In the genomic region with DNA sequence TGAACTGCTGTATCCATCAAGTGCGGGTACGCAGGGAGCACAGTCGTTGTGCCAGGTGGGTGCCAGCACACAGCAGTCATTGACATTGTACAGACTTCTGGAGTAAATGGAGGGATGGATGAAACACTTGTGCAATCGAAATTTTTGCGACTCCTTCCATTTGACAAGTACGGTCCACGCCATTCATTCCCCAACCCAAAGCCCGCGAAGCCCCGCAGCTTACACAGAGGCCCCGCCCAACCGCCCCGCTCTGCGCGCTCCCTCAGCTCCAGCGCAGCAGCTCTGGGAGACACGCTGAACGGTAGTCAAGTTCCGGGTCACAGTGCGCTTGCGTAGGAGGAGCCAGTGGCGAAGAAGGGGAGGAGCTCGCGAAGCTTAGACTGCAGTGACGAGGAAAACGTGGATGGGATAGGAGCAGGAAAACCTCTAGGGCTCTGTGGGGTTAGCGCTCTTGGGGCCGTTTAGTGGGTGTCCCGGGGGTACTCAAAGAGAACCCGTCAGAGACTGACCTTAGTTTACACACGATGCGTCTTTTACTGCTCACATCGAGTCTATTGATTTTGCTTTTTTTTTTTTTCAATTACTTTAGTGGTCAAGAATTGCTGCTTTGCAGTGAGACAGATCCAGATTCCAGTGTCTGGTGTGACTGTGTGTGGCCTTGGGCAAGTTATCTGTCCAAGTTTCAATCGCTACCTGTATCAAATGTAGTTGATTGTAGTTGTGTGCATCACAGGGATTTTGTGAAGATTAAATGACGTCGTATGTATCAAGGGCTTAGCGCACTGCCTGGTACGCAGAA, we compare ENCODE assay signal across 1 cellular context.
TF ChIP-seq lines count a peak whose summit lies in the region.

No MANE protein-coding gene starts in this region.

TF ChIP-seq in HepG2, 621 proteins besides CTCF, POLR2A, EP300 and RAD21 (continued from another document and continues in another):
- TF ChIP-seq, protein P1, sequence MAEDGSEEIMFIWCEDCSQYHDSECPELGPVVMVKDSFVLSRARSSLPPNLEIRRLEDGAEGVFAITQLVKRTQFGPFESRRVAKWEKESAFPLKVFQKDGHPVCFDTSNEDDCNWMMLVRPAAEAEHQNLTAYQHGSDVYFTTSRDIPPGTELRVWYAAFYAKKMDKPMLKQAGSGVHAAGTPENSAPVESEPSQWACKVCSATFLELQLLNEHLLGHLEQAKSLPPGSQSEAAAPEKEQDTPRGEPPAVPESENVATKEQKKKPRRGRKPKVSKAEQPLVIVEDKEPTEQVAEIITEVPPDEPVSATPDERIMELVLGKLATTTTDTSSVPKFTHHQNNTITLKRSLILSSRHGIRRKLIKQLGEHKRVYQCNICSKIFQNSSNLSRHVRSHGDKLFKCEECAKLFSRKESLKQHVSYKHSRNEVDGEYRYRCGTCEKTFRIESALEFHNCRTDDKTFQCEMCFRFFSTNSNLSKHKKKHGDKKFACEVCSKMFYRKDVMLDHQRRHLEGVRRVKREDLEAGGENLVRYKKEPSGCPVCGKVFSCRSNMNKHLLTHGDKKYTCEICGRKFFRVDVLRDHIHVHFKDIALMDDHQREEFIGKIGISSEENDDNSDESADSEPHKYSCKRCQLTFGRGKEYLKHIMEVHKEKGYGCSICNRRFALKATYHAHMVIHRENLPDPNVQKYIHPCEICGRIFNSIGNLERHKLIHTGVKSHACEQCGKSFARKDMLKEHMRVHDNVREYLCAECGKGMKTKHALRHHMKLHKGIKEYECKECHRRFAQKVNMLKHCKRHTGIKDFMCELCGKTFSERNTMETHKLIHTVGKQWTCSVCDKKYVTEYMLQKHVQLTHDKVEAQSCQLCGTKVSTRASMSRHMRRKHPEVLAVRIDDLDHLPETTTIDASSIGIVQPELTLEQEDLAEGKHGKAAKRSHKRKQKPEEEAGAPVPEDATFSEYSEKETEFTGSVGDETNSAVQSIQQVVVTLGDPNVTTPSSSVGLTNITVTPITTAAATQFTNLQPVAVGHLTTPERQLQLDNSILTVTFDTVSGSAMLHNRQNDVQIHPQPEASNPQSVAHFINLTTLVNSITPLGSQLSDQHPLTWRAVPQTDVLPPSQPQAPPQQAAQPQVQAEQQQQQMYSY (CRISPR knock-in tag; IDR thresholded peaks at IDR 0.05) = peak; percentile 97
- no peak for TF ChIP-seq KMT2A (CRISPR knock-in tag; IDR thresholded peaks at IDR 0.05)
- no peak for TF ChIP-seq CEBPB (IDR thresholded peaks at IDR 0.05; ENCODE audit: borderline replicate concordance, low read depth, low read length)
- no peak for TF ChIP-seq RARG (CRISPR knock-in tag; IDR thresholded peaks at IDR 0.05; ENCODE audit: low read depth)
- TF ChIP-seq, protein P2, sequence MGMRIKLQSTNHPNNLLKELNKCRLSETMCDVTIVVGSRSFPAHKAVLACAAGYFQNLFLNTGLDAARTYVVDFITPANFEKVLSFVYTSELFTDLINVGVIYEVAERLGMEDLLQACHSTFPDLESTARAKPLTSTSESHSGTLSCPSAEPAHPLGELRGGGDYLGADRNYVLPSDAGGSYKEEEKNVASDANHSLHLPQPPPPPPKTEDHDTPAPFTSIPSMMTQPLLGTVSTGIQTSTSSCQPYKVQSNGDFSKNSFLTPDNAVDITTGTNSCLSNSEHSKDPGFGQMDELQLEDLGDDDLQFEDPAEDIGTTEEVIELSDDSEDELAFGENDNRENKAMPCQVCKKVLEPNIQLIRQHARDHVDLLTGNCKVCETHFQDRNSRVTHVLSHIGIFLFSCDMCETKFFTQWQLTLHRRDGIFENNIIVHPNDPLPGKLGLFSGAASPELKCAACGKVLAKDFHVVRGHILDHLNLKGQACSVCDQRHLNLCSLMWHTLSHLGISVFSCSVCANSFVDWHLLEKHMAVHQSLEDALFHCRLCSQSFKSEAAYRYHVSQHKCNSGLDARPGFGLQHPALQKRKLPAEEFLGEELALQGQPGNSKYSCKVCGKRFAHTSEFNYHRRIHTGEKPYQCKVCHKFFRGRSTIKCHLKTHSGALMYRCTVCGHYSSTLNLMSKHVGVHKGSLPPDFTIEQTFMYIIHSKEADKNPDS (CRISPR knock-in tag; IDR thresholded peaks at IDR 0.05) = no peak
- TF ChIP-seq NFE2L2 (IDR thresholded peaks at IDR 0.05; ENCODE audit: low read length) = no peak
- no peak for TF ChIP-seq FLYWCH1 (CRISPR knock-in tag; IDR thresholded peaks at IDR 0.05)
- no peak for TF ChIP-seq SUZ12 (IDR thresholded peaks at IDR 0.05; ENCODE audit: low read depth, low read length)
- 0 out of 2 replicates have a peak, but pooled peaks have one; percentile 24 for TF ChIP-seq ZNF788 (CRISPR knock-in tag; IDR thresholded peaks at IDR 0.05; ENCODE audit: borderline replicate concordance)
- no peak for TF ChIP-seq SSRP1 (CRISPR knock-in tag; IDR thresholded peaks at IDR 0.05)
- no peak for TF ChIP-seq TARDBP (CRISPR knock-in tag; IDR thresholded peaks at IDR 0.05)
- no peak for TF ChIP-seq ZNF3 (CRISPR knock-in tag; IDR thresholded peaks at IDR 0.05)
- TF ChIP-seq KAT8 (CRISPR knock-in tag; IDR thresholded peaks at IDR 0.05) = peak; percentile 93
- TF ChIP-seq RFXANK (CRISPR knock-in tag; IDR thresholded peaks at IDR 0.05) = no peak
- peak; percentile 45; the same call in 1 of the 2 replicates for TF ChIP-seq ZBTB7B (CRISPR knock-in tag; IDR thresholded peaks at IDR 0.05)
- no peak for TF ChIP-seq SMARCE1 (IDR thresholded peaks at IDR 0.05; ENCODE audit: borderline replicate concordance)
- no peak for TF ChIP-seq CENPT (CRISPR knock-in tag; IDR thresholded peaks at IDR 0.05; ENCODE audit: low read depth)
- TF ChIP-seq PAWR (CRISPR knock-in tag; IDR thresholded peaks at IDR 0.05; ENCODE audit: borderline replicate concordance) = no peak
- peak; percentile 17; the same call in 1 of the 2 replicates for TF ChIP-seq ZNF124 (CRISPR knock-in tag; IDR thresholded peaks at IDR 0.05)
- no peak for TF ChIP-seq SIX4 (CRISPR knock-in tag; IDR thresholded peaks at IDR 0.05)
- peak; percentile 55; the same call in 1 of the 2 replicates for TF ChIP-seq HOXA3 (CRISPR knock-in tag; IDR thresholded peaks at IDR 0.05)
- TF ChIP-seq ZFP41 (CRISPR knock-in tag; IDR thresholded peaks at IDR 0.05; ENCODE audit: borderline replicate concordance) = no peak
- peak; percentile 72 for TF ChIP-seq AGO1 (IDR thresholded peaks at IDR 0.05; ENCODE audit: low read depth, low read length, poor library complexity, severe bottlenecking)
- no peak for TF ChIP-seq HMG20B (CRISPR knock-in tag; conservative IDR thresholded peaks at IDR 0.05)
- TF ChIP-seq, protein P3, sequence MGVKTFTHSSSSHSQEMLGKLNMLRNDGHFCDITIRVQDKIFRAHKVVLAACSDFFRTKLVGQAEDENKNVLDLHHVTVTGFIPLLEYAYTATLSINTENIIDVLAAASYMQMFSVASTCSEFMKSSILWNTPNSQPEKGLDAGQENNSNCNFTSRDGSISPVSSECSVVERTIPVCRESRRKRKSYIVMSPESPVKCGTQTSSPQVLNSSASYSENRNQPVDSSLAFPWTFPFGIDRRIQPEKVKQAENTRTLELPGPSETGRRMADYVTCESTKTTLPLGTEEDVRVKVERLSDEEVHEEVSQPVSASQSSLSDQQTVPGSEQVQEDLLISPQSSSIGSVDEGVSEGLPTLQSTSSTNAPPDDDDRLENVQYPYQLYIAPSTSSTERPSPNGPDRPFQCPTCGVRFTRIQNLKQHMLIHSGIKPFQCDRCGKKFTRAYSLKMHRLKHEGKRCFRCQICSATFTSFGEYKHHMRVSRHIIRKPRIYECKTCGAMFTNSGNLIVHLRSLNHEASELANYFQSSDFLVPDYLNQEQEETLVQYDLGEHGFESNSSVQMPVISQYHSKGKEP (CRISPR knock-in tag; IDR thresholded peaks at IDR 0.05) = no peak
- TF ChIP-seq ZNF790 (CRISPR knock-in tag; IDR thresholded peaks at IDR 0.05; ENCODE audit: borderline replicate concordance) = no peak
- no peak for TF ChIP-seq MLLT10 (CRISPR knock-in tag; IDR thresholded peaks at IDR 0.05)
- TF ChIP-seq ZNF569 (CRISPR knock-in tag; IDR thresholded peaks at IDR 0.05; ENCODE audit: borderline replicate concordance) = no peak
- TF ChIP-seq, protein P4, sequence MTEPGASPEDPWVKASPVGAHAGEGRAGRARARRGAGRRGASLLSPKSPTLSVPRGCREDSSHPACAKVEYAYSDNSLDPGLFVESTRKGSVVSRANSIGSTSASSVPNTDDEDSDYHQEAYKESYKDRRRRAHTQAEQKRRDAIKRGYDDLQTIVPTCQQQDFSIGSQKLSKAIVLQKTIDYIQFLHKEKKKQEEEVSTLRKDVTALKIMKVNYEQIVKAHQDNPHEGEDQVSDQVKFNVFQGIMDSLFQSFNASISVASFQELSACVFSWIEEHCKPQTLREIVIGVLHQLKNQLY (CRISPR knock-in tag; IDR thresholded peaks at IDR 0.05) = no peak
- peak; percentile 25; the same call in 1 of the 2 replicates for TF ChIP-seq ZSCAN25 (CRISPR knock-in tag; IDR thresholded peaks at IDR 0.05)
- no peak for TF ChIP-seq ZNF326 (CRISPR knock-in tag; IDR thresholded peaks at IDR 0.05; ENCODE audit: borderline replicate concordance)
- no peak for TF ChIP-seq ZNF550 (CRISPR knock-in tag; IDR thresholded peaks at IDR 0.05; ENCODE audit: borderline replicate concordance)
- no peak for TF ChIP-seq ZNF713 (CRISPR knock-in tag; IDR thresholded peaks at IDR 0.05)
- peak; percentile 63; the same call in 1 of the 2 replicates for TF ChIP-seq ARHGAP35 (CRISPR knock-in tag; IDR thresholded peaks at IDR 0.05; ENCODE audit: borderline replicate concordance)
- TF ChIP-seq ZNF782 (CRISPR knock-in tag; IDR thresholded peaks at IDR 0.05; ENCODE audit: borderline replicate concordance) = no peak; the same call in 1 of the 2 replicates
- TF ChIP-seq RARA (CRISPR knock-in tag; IDR thresholded peaks at IDR 0.05) = 0 out of 2 replicates have a peak, but pooled peaks have one; percentile 23
- no peak for TF ChIP-seq HIVEP1 (CRISPR knock-in tag; IDR thresholded peaks at IDR 0.05)
- TF ChIP-seq, protein P5, sequence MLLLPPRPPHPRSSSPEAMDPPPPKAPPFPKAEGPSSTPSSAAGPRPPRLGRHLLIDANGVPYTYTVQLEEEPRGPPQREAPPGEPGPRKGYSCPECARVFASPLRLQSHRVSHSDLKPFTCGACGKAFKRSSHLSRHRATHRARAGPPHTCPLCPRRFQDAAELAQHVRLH (CRISPR knock-in tag; IDR thresholded peaks at IDR 0.05; ENCODE audit: borderline replicate concordance, low read depth) = no peak; the same call in 1 of the 2 replicates
- no peak for TF ChIP-seq ZNF235 (CRISPR knock-in tag; IDR thresholded peaks at IDR 0.05; ENCODE audit: borderline replicate concordance)
- TF ChIP-seq, protein P6, sequence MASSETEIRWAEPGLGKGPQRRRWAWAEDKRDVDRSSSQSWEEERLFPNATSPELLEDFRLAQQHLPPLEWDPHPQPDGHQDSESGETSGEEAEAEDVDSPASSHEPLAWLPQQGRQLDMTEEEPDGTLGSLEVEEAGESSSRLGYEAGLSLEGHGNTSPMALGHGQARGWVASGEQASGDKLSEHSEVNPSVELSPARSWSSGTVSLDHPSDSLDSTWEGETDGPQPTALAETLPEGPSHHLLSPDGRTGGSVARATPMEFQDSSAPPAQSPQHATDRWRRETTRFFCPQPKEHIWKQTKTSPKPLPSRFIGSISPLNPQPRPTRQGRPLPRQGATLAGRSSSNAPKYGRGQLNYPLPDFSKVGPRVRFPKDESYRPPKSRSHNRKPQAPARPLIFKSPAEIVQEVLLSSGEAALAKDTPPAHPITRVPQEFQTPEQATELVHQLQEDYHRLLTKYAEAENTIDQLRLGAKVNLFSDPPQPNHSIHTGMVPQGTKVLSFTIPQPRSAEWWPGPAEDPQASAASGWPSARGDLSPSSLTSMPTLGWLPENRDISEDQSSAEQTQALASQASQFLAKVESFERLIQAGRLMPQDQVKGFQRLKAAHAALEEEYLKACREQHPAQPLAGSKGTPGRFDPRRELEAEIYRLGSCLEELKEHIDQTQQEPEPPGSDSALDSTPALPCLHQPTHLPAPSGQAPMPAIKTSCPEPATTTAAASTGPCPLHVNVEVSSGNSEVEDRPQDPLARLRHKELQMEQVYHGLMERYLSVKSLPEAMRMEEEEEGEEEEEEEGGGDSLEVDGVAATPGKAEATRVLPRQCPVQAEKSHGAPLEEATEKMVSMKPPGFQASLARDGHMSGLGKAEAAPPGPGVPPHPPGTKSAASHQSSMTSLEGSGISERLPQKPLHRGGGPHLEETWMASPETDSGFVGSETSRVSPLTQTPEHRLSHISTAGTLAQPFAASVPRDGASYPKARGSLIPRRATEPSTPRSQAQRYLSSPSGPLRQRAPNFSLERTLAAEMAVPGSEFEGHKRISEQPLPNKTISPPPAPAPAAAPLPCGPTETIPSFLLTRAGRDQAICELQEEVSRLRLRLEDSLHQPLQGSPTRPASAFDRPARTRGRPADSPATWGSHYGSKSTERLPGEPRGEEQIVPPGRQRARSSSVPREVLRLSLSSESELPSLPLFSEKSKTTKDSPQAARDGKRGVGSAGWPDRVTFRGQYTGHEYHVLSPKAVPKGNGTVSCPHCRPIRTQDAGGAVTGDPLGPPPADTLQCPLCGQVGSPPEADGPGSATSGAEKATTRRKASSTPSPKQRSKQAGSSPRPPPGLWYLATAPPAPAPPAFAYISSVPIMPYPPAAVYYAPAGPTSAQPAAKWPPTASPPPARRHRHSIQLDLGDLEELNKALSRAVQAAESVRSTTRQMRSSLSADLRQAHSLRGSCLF (CRISPR knock-in tag; IDR thresholded peaks at IDR 0.05; ENCODE audit: borderline replicate concordance) = no peak
- TF ChIP-seq, protein P7, sequence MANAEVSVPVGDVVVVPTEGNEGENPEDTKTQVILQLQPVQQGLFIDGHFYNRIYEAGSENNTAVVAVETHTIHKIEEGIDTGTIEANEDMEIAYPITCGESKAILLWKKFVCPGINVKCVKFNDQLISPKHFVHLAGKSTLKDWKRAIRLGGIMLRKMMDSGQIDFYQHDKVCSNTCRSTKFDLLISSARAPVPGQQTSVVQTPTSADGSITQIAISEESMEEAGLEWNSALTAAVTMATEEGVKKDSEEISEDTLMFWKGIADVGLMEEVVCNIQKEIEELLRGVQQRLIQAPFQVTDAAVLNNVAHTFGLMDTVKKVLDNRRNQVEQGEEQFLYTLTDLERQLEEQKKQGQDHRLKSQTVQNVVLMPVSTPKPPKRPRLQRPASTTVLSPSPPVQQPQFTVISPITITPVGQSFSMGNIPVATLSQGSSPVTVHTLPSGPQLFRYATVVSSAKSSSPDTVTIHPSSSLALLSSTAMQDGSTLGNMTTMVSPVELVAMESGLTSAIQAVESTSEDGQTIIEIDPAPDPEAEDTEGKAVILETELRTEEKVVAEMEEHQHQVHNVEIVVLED (CRISPR knock-in tag; IDR thresholded peaks at IDR 0.05; ENCODE audit: borderline replicate concordance) = peak; percentile 50; the same call in 1 of the 2 replicates
- TF ChIP-seq, protein P8, sequence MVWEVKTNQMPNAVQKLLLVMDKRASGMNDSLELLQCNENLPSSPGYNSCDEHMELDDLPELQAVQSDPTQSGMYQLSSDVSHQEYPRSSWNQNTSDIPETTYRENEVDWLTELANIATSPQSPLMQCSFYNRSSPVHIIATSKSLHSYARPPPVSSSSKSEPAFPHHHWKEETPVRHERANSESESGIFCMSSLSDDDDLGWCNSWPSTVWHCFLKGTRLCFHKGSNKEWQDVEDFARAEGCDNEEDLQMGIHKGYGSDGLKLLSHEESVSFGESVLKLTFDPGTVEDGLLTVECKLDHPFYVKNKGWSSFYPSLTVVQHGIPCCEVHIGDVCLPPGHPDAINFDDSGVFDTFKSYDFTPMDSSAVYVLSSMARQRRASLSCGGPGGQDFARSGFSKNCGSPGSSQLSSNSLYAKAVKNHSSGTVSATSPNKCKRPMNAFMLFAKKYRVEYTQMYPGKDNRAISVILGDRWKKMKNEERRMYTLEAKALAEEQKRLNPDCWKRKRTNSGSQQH (CRISPR knock-in tag; IDR thresholded peaks at IDR 0.05; ENCODE audit: low read depth) = peak; percentile 59; the same call in 1 of the 2 replicates
- TF ChIP-seq ZNF629 (CRISPR knock-in tag; conservative IDR thresholded peaks at IDR 0.05) = no peak
- TF ChIP-seq KLF9 (CRISPR knock-in tag; IDR thresholded peaks at IDR 0.05; ENCODE audit: low read depth) = 0 out of 2 replicates have a peak, but pooled peaks have one; percentile 25
- TF ChIP-seq ZNF234 (CRISPR knock-in tag; conservative IDR thresholded peaks at IDR 0.05) = no peak
- no peak for TF ChIP-seq SOX6 (IDR thresholded peaks at IDR 0.05)
- no peak for TF ChIP-seq SOX6 (CRISPR knock-in tag; IDR thresholded peaks at IDR 0.05)
